ENCODE assay signal across 35 cellular contexts in genomic region chr18:31656754-31657153, GRCh38.
"Had no signal": no experiment of that assay in that cellular context is flagged by ENCODE, and none has a peak within 500 bp of the region (broad histone marks: within the 10 kb centered on the region; RNA-seq: fewer than 3 reads in every experiment).

No MANE protein-coding gene starts in this region.

- DNase-seq: activated B cell treated with CpG ODN at 0.5 μM for 24 hours; activated CD4-positive, alpha-beta memory T cell treated with anti-CD3 and anti-CD28 coated beads for 36 hours; activated CD4-positive, alpha-beta T cell treated with anti-CD3 and anti-CD28 coated beads for 4 hours; activated CD4-positive, alpha-beta T cell treated with anti-CD3 and anti-CD28 coated beads, Interleukin-2, amount 50 U/mL, for 1 hour; activated CD4-positive, CD25-positive, alpha-beta regulatory T cell treated with anti-CD3 and anti-CD28 coated beads, Interleukin-2, amount 50 U/mL, for 72 hours; activated CD8-positive, alpha-beta memory T cell treated with anti-CD3 and anti-CD28 coated beads for 24 hours; activated CD8-positive, alpha-beta memory T cell treated with anti-CD3 and anti-CD28 coated beads, Interleukin-2, amount 10 ng/mL, durations not matched to agents 7 days and 5 days; activated CD8-positive, alpha-beta memory T cell treated with anti-CD3 and anti-CD28 coated beads, Interleukin-2, amount 50 U/mL, for 48 hours; activated effector memory CD4-positive, alpha-beta T cell treated with Interleukin-2 at 50 U/mL for 16 hours; activated naive CD4-positive, alpha-beta T cell treated with anti-CD3 and anti-CD28 coated beads, Interleukin-2, amount 10 ng/mL, durations not matched to agents 7 days and 5 days; activated naive CD8-positive, alpha-beta T cell treated with anti-CD3 and anti-CD28 coated beads, Interleukin-2, amount 50 U/mL, for 24 hours; activated T-cell treated with anti-CD3 and anti-CD28 coated beads, Interleukin-2, amount 50 U/mL, for 48 hours; anterior cingulate cortex; caudate nucleus; cerebellar nuclear complex; Karpas-422; NCI-H1048; NCI-H1105 treated with DMSO at 0.1 percent for 48 hours; NCI-H1436; NCI-H1694 treated with DMSO at 0.1 percent for 48 hours; NCI-H2029; NCI-H345; NCI-H524 treated with DMSO at 0.1 percent for 48 hours; NCI-H748 treated with DMSO at 0.1 percent for 48 hours; NK-92 treated with Interleukin-12 subunit alpha and Interleukin-12 subunit beta, amount 100 ng/mL, for 24 hours; OCI-M1; Right ventricle myocardium superior; SW 1271; T-helper 1 cell; T-helper 2 cell; T-helper 9 cell had no signal

- H3K27ac Mint-ChIP-seq: activated B cell treated with CpG ODN at 0.5 μM for 24 hours; activated CD4-positive, alpha-beta memory T cell treated with anti-CD3 and anti-CD28 coated beads for 36 hours; activated CD8-positive, alpha-beta memory T cell treated with anti-CD3 and anti-CD28 coated beads, Interleukin-2, amount 10 ng/mL, durations not matched to agents 7 days and 5 days; activated naive CD4-positive, alpha-beta T cell treated with anti-CD3 and anti-CD28 coated beads, Interleukin-2, amount 10 ng/mL, durations not matched to agents 7 days and 5 days; activated naive CD8-positive, alpha-beta T cell; activated naive CD8-positive, alpha-beta T cell treated with anti-CD3 and anti-CD28 coated beads, Interleukin-2, amount 50 U/mL, for 24 hours; brain had no signal

- ATAC-seq: activated CD8-positive, alpha-beta memory T cell treated with anti-CD3 and anti-CD28 coated beads, Interleukin-2, amount 10 ng/mL, durations not matched to agents 7 days and 5 days; activated naive CD8-positive, alpha-beta T cell treated with anti-CD3 and anti-CD28 coated beads, Interleukin-2, amount 50 U/mL, for 24 hours had no signal

- FAIRE-seq: bronchial epithelial cell had no signal

- H3K36me3 Mint-ChIP-seq: activated CD4-positive, alpha-beta memory T cell treated with anti-CD3 and anti-CD28 coated beads for 36 hours; activated naive CD4-positive, alpha-beta T cell treated with anti-CD3 and anti-CD28 coated beads, Interleukin-2, amount 10 ng/mL, durations not matched to agents 7 days and 5 days had no signal

- H3K27me3 Mint-ChIP-seq: brain had no signal

- H3K9me3 Mint-ChIP-seq: activated B cell treated with CpG ODN at 0.5 μM for 24 hours; activated CD4-positive, alpha-beta memory T cell treated with anti-CD3 and anti-CD28 coated beads for 36 hours; activated naive CD4-positive, alpha-beta T cell treated with anti-CD3 and anti-CD28 coated beads, Interleukin-2, amount 10 ng/mL, durations not matched to agents 7 days and 5 days; activated naive CD8-positive, alpha-beta T cell treated with anti-CD3 and anti-CD28 coated beads, Interleukin-2, amount 50 U/mL, for 24 hours had no signal

- H3K4me3 Mint-ChIP-seq: activated B cell treated with CpG ODN at 0.5 μM for 24 hours; activated CD4-positive, alpha-beta memory T cell treated with anti-CD3 and anti-CD28 coated beads for 36 hours; activated CD8-positive, alpha-beta memory T cell treated with anti-CD3 and anti-CD28 coated beads, Interleukin-2, amount 10 ng/mL, durations not matched to agents 7 days and 5 days; activated naive CD4-positive, alpha-beta T cell treated with anti-CD3 and anti-CD28 coated beads, Interleukin-2, amount 10 ng/mL, durations not matched to agents 7 days and 5 days; activated naive CD8-positive, alpha-beta T cell; activated naive CD8-positive, alpha-beta T cell treated with anti-CD3 and anti-CD28 coated beads, Interleukin-2, amount 50 U/mL, for 24 hours; brain had no signal

- H3K27ac ChIP-seq: VCaP had no signal
